Comparison of ENCODE assay signal across 10 cellular contexts in genomic region chr10:62075912-62076311, GRCh38.
A peak's percentile ranks its signal among the peaks of the same experiment; 100 is the strongest.
DNase-seq lines count a peak whose midpoint lies in the region; ATAC-seq and TF ChIP-seq lines count a peak whose summit lies in the region.
"Had no signal": no experiment of that assay in that cellular context is flagged by ENCODE, and none has a peak within 500 bp of the region (broad histone marks: within the 10 kb centered on the region; RNA-seq: fewer than 3 reads in every experiment).

No MANE protein-coding gene starts in this region.

- H3K9me3 ChIP-seq in RWPE2 (ENCODE audit: severe bottlenecking), result no peaks in the 10 kb centered on the region

- no peak overlapping the region for H3K4me3 ChIP-seq in RWPE2 (ENCODE audit: severe bottlenecking)

- peaks cover 7% of the 10 kb centered on the region; the same call in 1 of the 2 replicates for H3K36me3 ChIP-seq in RWPE2 (ENCODE audit: low read depth)

- H3K27me3 ChIP-seq in RWPE2 (ENCODE audit: insufficient read depth, poor library complexity, severe bottlenecking), result no peaks in the 10 kb centered on the region

- ATAC-seq in RWPE2 (ENCODE audit: low read depth), result no peak
- no peak for ATAC-seq in HG03469 (IDR thresholded peaks at IDR 0.05; ENCODE audit: unreplicated experiment)
- no peak for ATAC-seq in GM19397 (IDR thresholded peaks at IDR 0.05; ENCODE audit: unreplicated experiment)
- ATAC-seq: effector memory CD8-positive, alpha-beta T cell had no signal

- DNase-seq in A172 (ENCODE audit: low spot score) (peak; percentile 14), ELR (ENCODE audit: low read depth) (peak; percentile 64), RWPE2 (ENCODE audit: low spot score) (no peak), kidney tubule cell (ENCODE audit: low spot score) (peak; percentile 9), HuH-7 (ENCODE audit: low spot score) (no peak), Ammon's horn (ENCODE audit: low spot score) (no peak)
- DNase-seq: effector memory CD8-positive, alpha-beta T cell; MV-4-11 had no signal

- no peak for TF ChIP-seq CTCF in RWPE2 (IDR thresholded peaks at IDR 0.05; ENCODE audit: poor library complexity, severe bottlenecking)

- peak overlapping the region; percentile 86 for H3K27ac ChIP-seq in RWPE2 (ENCODE audit: poor library complexity, severe bottlenecking)

- H3K4me1 ChIP-seq in RWPE2 (ENCODE audit: insufficient read depth, poor library complexity, severe bottlenecking), result peaks cover 23% of the 10 kb centered on the region

Comparison
In these comparisons a context has a peak if more than half of its experiments do, and no peak if none do; other contexts are left out.
1. DNase-seq: peak in A172 (single experiment), ELR (single experiment) and kidney tubule cell (single experiment); none in RWPE2 (single experiment), HuH-7 (single experiment) and Ammon's horn (single experiment).